7 cellular contexts compared by ENCODE assay signal in genomic region chr19:17304386-17305047, GRCh38. TPM values are rescaled to one million over a fixed set of nuclear protein-coding genes. Genes with fewer than 3 reads are reported as not detected.
DNase-seq lines count a peak whose midpoint lies in the region; ATAC-seq, FAIRE-seq and TF ChIP-seq lines count a peak whose summit lies in the region.

No MANE protein-coding gene starts in this region.

- no peaks in the 10 kb centered on the region for H3K36me3 ChIP-seq in GM23248 (ENCODE audit: low read depth)
- H3K36me3 ChIP-seq in SK-N-MC (ENCODE audit: insufficient read depth, low read length): no peaks in the 10 kb centered on the region
- no peaks in the 10 kb centered on the region for H3K36me3 ChIP-seq in small intestine (ENCODE audit: control insufficient read depth in 2 of 2, insufficient read depth in 2 of 2, low read length in 2 of 2)

- in situ Hi-C loops in GM23248 (cut with MboI): loop anchor here (10.0 kb wide), 1 partner anchor 80 kb away; no protein-coding TSS in a partner anchor

- H3K27ac ChIP-seq in GM23248 (0 out of 2 replicates have a peak overlapping the region, but pooled peaks have one; percentile 1), SK-N-MC (peak overlapping the region; percentile 30; the same call in 1 of the 2 replicates), small intestine (ENCODE audit: low read depth in 1 of 2, low read length in 1 of 2) (peak overlapping the region; percentile 52 to 89)

- no peaks in the 10 kb centered on the region for H4K20me1 ChIP-seq in GM23248 (ENCODE audit: insufficient read depth)

- TF ChIP-seq CTCF in foreskin fibroblast (IDR thresholded peaks at IDR 0.05; ENCODE audit: low read depth, low read length): no peak

- FAIRE-seq in small intestine (lab: Jason Lieb, UNC): no peak

- H3K4me1 ChIP-seq in GM23248 (ENCODE audit: insufficient read depth) (peaks cover 22% of the 10 kb centered on the region), small intestine (ENCODE audit: control insufficient read depth in 2 of 2, insufficient read depth in 1 of 2, low read depth in 1 of 2, low read length in 1 of 2) (peaks cover 5 to 7% of the 10 kb centered on the region in 2 donors)

- no peaks in the 10 kb centered on the region for H3K9me2 ChIP-seq in GM23248 (ENCODE audit: insufficient read depth)

- no peak for ATAC-seq in GM19463 (IDR thresholded peaks at IDR 0.05; ENCODE audit: unreplicated experiment)

- H2AFZ ChIP-seq in GM23248: peak overlapping the region; percentile 93; the same call in 1 of the 2 replicates

- H3K4me3 ChIP-seq in GM23248 (no peak overlapping the region), SK-N-MC (no peak overlapping the region), foreskin fibroblast (ENCODE audit: low read depth in 1 of 2, low read length in 2 of 2) (no peak overlapping the region), small intestine (ENCODE audit: low read depth in 1 of 2, low read length in 2 of 2) (no peak overlapping the region)

- H3K9ac ChIP-seq in GM23248 (no peak overlapping the region), SK-N-MC (ENCODE audit: insufficient read length) (no peak overlapping the region)

- peak overlapping the region; percentile 87 for H3K4me2 ChIP-seq in GM23248 (ENCODE audit: unreplicated experiment)

- H3K27me3 ChIP-seq in GM23248 (replicated peaks; ENCODE audit: insufficient read depth): no peaks in the 10 kb centered on the region
- no peaks in the 10 kb centered on the region for H3K27me3 ChIP-seq in small intestine (ENCODE audit: control insufficient read depth in 2 of 2, insufficient read depth in 2 of 2, low read length in 2 of 2)

- peaks cover 17% of the 10 kb centered on the region for H3K79me2 ChIP-seq in GM23248 (ENCODE audit: insufficient read depth)

- DNase-seq in GM23248 (no peak), SK-N-MC (ENCODE audit: low read depth, low spot score) (no peak), foreskin fibroblast (peak; percentile 39 to 69), small intestine (no peak), SW480 (ENCODE audit: low spot score) (no peak)
- DNase-seq in activated CD4-positive, alpha-beta T cell treated with anti-CD3 and anti-CD28 coated beads for 1 hour: no peak

- WGBS in GM23248 (ENCODE audit: low coverage in 1 of 2, low lambda C conversion rate in 2 of 2, missing lambda C conversion rate in 2 of 2), 2 experiments: 45 to 48% methylated on average over 11 of the region's 11 CpGs
- WGBS in small intestine, 3 donors: 54 to 66% (median 65%) methylated on average over 11 of the region's 11 CpGs

- no peaks in the 10 kb centered on the region for H3K9me3 ChIP-seq in GM23248 (ENCODE audit: low read depth)
- no peaks in the 10 kb centered on the region for H3K9me3 ChIP-seq in SK-N-MC (ENCODE audit: low read depth, low read length)
- no peaks in the 10 kb centered on the region for H3K9me3 ChIP-seq in small intestine (ENCODE audit: control insufficient read depth, low read depth)

- H3F3A ChIP-seq in GM23248 (ENCODE audit: insufficient read depth): peaks cover 18% of the 10 kb centered on the region

RNA-seq across cellular contexts. Expression of gene MRPL34, which starts 1.2 kb away (rescaled TPM):
- total RNA-seq in GM23248 (2014; rRNA removed; shearing (Covaris generic)): 14.7 and 23.0 TPM in 2 replicates
- polyA plus RNA-seq in GM23248 (2016; fragmentation: Nextera tagmentation; extraction: Ambion mirVana) (74.5 and 78.8 TPM in 2 replicates), small intestine (100 to 1,000 TPM; 199 to 404 (median 356) TPM)

RNA-seq across cellular contexts. Expression of gene ABHD8, which starts 1.3 kb away (rescaled TPM):
- 10.9 and 19.1 TPM in 2 replicates for total RNA-seq in GM23248 (2014; rRNA removed; shearing (Covaris generic))
- 8.7 and 9.1 TPM in 2 replicates for polyA plus RNA-seq in GM23248 (2016; fragmentation: Nextera tagmentation; extraction: Ambion mirVana)
- polyA plus RNA-seq in small intestine: 1 to 10 TPM; 2.2 to 5.1 (median 3.5) TPM

RNA-seq across cellular contexts. Expression of gene DDA1, which starts 4.8 kb away (rescaled TPM):
- 10.9 and 40.8 TPM in 2 replicates for total RNA-seq in GM23248 (2014; rRNA removed; shearing (Covaris generic))
- polyA plus RNA-seq in GM23248 (2016; fragmentation: Nextera tagmentation; extraction: Ambion mirVana): 87.8 and 96.9 TPM in 2 replicates
- 10 to 100 TPM; 48.6 to 57.5 (median 49.2) TPM for polyA plus RNA-seq in small intestine

RNA-seq across cellular contexts. Expression of gene ANKLE1, which starts 22.8 kb away (rescaled TPM):
- total RNA-seq in GM23248 (2014; rRNA removed; shearing (Covaris generic)): 0.54 and 1.4 TPM in 2 replicates
- polyA plus RNA-seq in GM23248 (2016; fragmentation: Nextera tagmentation; extraction: Ambion mirVana) (0.14 and 0.31 TPM in 2 replicates), small intestine (under 1 TPM in 2 of 3 donors, not detected in 1; 0.15 to 0.22 TPM)

RNA-seq across cellular contexts. Expression of gene ANO8, which starts 30.1 kb away (rescaled TPM):
- total RNA-seq in GM23248 (2014; rRNA removed; shearing (Covaris generic)): 2.8 and 4.0 TPM in 2 replicates
- 0.52 and 0.61 TPM in 2 replicates for polyA plus RNA-seq in GM23248 (2016; fragmentation: Nextera tagmentation; extraction: Ambion mirVana)
- 1 to 10 TPM; 1.9 to 5.1 (median 4.1) TPM for polyA plus RNA-seq in small intestine

Comparison
In these comparisons a context has a peak if more than half of its experiments do, and no peak if none do; other contexts are left out.
1. DNase-seq: peak in foreskin fibroblast (2 of 2); none in GM23248 (single experiment), SK-N-MC (single experiment), small intestine (single experiment), SW480 (single experiment) and activated CD4-positive, alpha-beta T cell treated with anti-CD3 and anti-CD28 coated beads for 1 hour (single experiment).
2. H3K27ac ChIP-seq: peak in every context shown above with its lines; median percentile 70 in small intestine; 30 in SK-N-MC; 1 in GM23248.